16 cellular contexts compared by ENCODE assay signal in genomic region chr3:94716326-94717018, GRCh38.
DNase-seq lines count a peak whose midpoint lies in the region; ATAC-seq, FAIRE-seq and TF ChIP-seq lines count a peak whose summit lies in the region.
"Had no signal": no experiment of that assay in that cellular context is flagged by ENCODE, and none has a peak within 500 bp of the region (broad histone marks: within the 10 kb centered on the region; RNA-seq: fewer than 3 reads in every experiment).

No MANE protein-coding gene starts in this region.

- no peaks in the 10 kb centered on the region for H3K36me3 Mint-ChIP-seq in neural crest cell (ENCODE audit: low read depth)
- H3K36me3 Mint-ChIP-seq in CD8-positive, alpha-beta T cell = no peaks in the 10 kb centered on the region

- CTCF ChIA-PET in CD8-positive, alpha-beta T cell (lab: Charles Lee) = no interaction called here

- intact Hi-C loops in colonic mucosa (cut with DNase I) = loop anchor here (5.0 kb wide), 1 partner anchor 379 kb away; no protein-coding TSS in a partner anchor
- intact Hi-C loops in CD8-positive, alpha-beta T cell (cut with DNase I, micrococcal nuclease) = no loop called here

- DNase-seq in D721Med (ENCODE audit: insufficient read length, low spot score) (no peak), LNCaP clone FGC (ENCODE audit: low read depth) (peak; percentile 49), colonic mucosa (peak; percentile 22), neural crest cell (ENCODE audit: low read depth, low spot score) (no peak), SHP77 (lab: John Stamatoyannopoulos, UW) (no peak)
- no peak for DNase-seq in activated CD8-positive, alpha-beta memory T cell treated with anti-CD3 and anti-CD28 coated beads for 24 hours
- DNase-seq in CD8-positive, alpha-beta T cell = no peak
- DNase-seq: activated CD4-positive, alpha-beta T cell treated with anti-CD3 and anti-CD28 coated beads, Interleukin-2, amount 50 U/mL, for 48 hours; lower lobe of right lung; T1000 had no signal

- H3K27me3 ChIP-seq in colonic mucosa = no peaks in the 10 kb centered on the region
- no peaks in the 10 kb centered on the region for H3K27me3 ChIP-seq in CD8-positive, alpha-beta T cell (ENCODE audit: insufficient read depth, low read length)
- H3K27me3 ChIP-seq: BLaER1 treated with 17β-estradiol and CSF1 and Interleukin-3, amounts not matched to agents 10 nM and 100 nM had no signal

- H3K4me1 ChIP-seq in colonic mucosa = no peaks in the 10 kb centered on the region
- no peaks in the 10 kb centered on the region for H3K4me1 ChIP-seq in CD8-positive, alpha-beta T cell (ENCODE audit: insufficient read depth, low read length)
- H3K4me1 ChIP-seq: BLaER1 treated with 17β-estradiol and CSF1 and Interleukin-3, amounts not matched to agents 10 nM and 100 nM; HAP-1; lower lobe of right lung had no signal

- no peaks in the 10 kb centered on the region for H3K9me3 ChIP-seq in colonic mucosa
- H3K9me3 ChIP-seq in CD8-positive, alpha-beta T cell (ENCODE audit: low read length) = no peaks in the 10 kb centered on the region
- H3K9me3 ChIP-seq: BLaER1 treated with 17β-estradiol and CSF1 and Interleukin-3, amounts not matched to agents 10 nM and 100 nM; HAP-1; lower lobe of right lung had no signal

- ATAC-seq in GM19035 (IDR thresholded peaks at IDR 0.05; ENCODE audit: unreplicated experiment) = no peak
- ATAC-seq in CD8-positive, alpha-beta T cell = no peak
- ATAC-seq: lower lobe of right lung had no signal

- peaks cover 8% of the 10 kb centered on the region for H3K27me3 Mint-ChIP-seq in neural crest cell (ENCODE audit: low read depth)
- H3K27me3 Mint-ChIP-seq in CD8-positive, alpha-beta T cell (ENCODE audit: low read depth) = no peaks in the 10 kb centered on the region
- H3K27me3 Mint-ChIP-seq: stimulated activated naive CD8-positive, alpha-beta T cell treated with anti-CD3 and anti-CD28 coated beads, Interleukin-15, Interleukin-2, amounts not matched to agents 100 ng/mL and 50 ng/mL, for 24 hours had no signal

- TF ChIP-seq CTCF in D721Med (IDR thresholded peaks at IDR 0.05; ENCODE audit: insufficient read depth, missing control alignments) (peak; percentile 13), LNCaP clone FGC (IDR thresholded peaks at IDR 0.05; ENCODE audit: control insufficient read depth, extremely low read depth, insufficient read depth) (peak; percentile 67), colonic mucosa (IDR thresholded peaks at IDR 0.05) (peak; percentile 43), neural crest cell (conservative IDR thresholded peaks at IDR 0.05) (peak; percentile 42)
- TF ChIP-seq CTCF in CD8-positive, alpha-beta T cell (IDR thresholded peaks at IDR 0.05) = no peak

- H3K4me1 Mint-ChIP-seq in neural crest cell = no peaks in the 10 kb centered on the region
- H3K4me1 Mint-ChIP-seq in CD8-positive, alpha-beta T cell (ENCODE audit: low read depth) = no peaks in the 10 kb centered on the region

- no peak for FAIRE-seq in D721Med (lab: Jason Lieb, UNC)
- FAIRE-seq: G401.6, RCC 7860 had no signal

- H3K4me3 ChIP-seq in LNCaP clone FGC (ENCODE audit: low read depth, low read length) = no peak overlapping the region
- no peak overlapping the region for H3K4me3 ChIP-seq in colonic mucosa
- no peak overlapping the region for H3K4me3 ChIP-seq in CD8-positive, alpha-beta T cell (ENCODE audit: low read depth, low read length)
- H3K4me3 ChIP-seq: BLaER1 treated with 17β-estradiol and CSF1 and Interleukin-3, amounts not matched to agents 10 nM and 100 nM; HAP-1; lower lobe of right lung had no signal

- H3K9ac ChIP-seq in colonic mucosa (ENCODE audit: low read depth in 2 of 2, low read length in 2 of 2) = no peak overlapping the region
- H3K9ac ChIP-seq: BLaER1 treated with 17β-estradiol and CSF1 and Interleukin-3, amounts not matched to agents 10 nM and 100 nM had no signal

- H3K4me3 Mint-ChIP-seq in neural crest cell = no peak overlapping the region
- no peak overlapping the region for H3K4me3 Mint-ChIP-seq in CD8-positive, alpha-beta T cell
- H3K4me3 Mint-ChIP-seq: stimulated activated naive CD8-positive, alpha-beta T cell treated with anti-CD3 and anti-CD28 coated beads, Interleukin-15, Interleukin-2, amounts not matched to agents 100 ng/mL and 50 ng/mL, for 24 hours had no signal

- no peak overlapping the region for H3K27ac ChIP-seq in colonic mucosa
- no peak overlapping the region for H3K27ac ChIP-seq in CD8-positive, alpha-beta T cell (ENCODE audit: low read depth, low read length)
- H3K27ac ChIP-seq: BLaER1 treated with 17β-estradiol and CSF1 and Interleukin-3, amounts not matched to agents 10 nM and 100 nM; lower lobe of right lung had no signal

- POLR2A ChIA-PET in CD8-positive, alpha-beta T cell (lab: Charles Lee) = no interaction called here

- H3K36me3 ChIP-seq in colonic mucosa = no peaks in the 10 kb centered on the region
- H3K36me3 ChIP-seq in CD8-positive, alpha-beta T cell (ENCODE audit: insufficient read depth, low read length) = no peaks in the 10 kb centered on the region
- H3K36me3 ChIP-seq: BLaER1 treated with 17β-estradiol and CSF1 and Interleukin-3, amounts not matched to agents 10 nM and 100 nM; HAP-1; lower lobe of right lung had no signal

- H3K27ac Mint-ChIP-seq in neural crest cell (ENCODE audit: unreplicated experiment) = no peak overlapping the region
- no peak overlapping the region for H3K27ac Mint-ChIP-seq in CD8-positive, alpha-beta T cell
- H3K27ac Mint-ChIP-seq: stimulated activated naive CD8-positive, alpha-beta T cell treated with anti-CD3 and anti-CD28 coated beads, Interleukin-15, Interleukin-2, amounts not matched to agents 100 ng/mL and 50 ng/mL, for 24 hours had no signal

- peaks cover 3% of the 10 kb centered on the region for H3K9me3 Mint-ChIP-seq in neural crest cell
- peaks cover 6% of the 10 kb centered on the region for H3K9me3 Mint-ChIP-seq in CD8-positive, alpha-beta T cell
- H3K9me3 Mint-ChIP-seq: stimulated activated naive CD8-positive, alpha-beta T cell treated with anti-CD3 and anti-CD28 coated beads, Interleukin-15, Interleukin-2, amounts not matched to agents 100 ng/mL and 50 ng/mL, for 24 hours had no signal

Comparison
In these comparisons a context has a peak if more than half of its experiments do, and no peak if none do; other contexts are left out.
1. DNase-seq: peak in LNCaP clone FGC (single experiment) and colonic mucosa (single experiment); none in D721Med (single experiment), neural crest cell (single experiment), SHP77 (0 of 2), activated CD8-positive, alpha-beta memory T cell treated with anti-CD3 and anti-CD28 coated beads for 24 hours (single experiment) and CD8-positive, alpha-beta T cell (0 of 7).